17 cellular contexts compared by ENCODE assay signal in the genomic region with DNA sequence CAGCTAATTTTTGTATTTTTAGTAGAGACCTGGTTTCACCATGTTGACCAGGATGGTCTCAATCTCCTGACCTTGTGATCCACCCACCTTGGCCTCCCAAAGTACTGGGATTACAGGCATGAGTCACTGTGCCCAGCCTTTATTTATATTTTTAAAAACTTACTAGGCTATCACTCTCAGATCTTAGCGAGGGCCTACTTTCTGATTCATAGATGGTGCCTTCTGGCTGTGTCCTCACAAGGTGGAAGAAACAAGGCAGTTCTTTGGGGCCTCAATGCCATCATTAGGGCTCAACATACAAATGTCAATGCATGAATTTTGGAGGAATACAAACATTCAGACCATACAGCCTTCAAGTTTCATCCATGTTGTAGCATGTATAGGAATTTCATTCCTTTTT. TPM values are rescaled to one million over a fixed set of nuclear protein-coding genes. Genes with fewer than 3 reads are reported as not detected.
DNase-seq lines count a peak whose midpoint lies in the region; TF ChIP-seq lines count a peak whose summit lies in the region.
"Had no signal": no experiment of that assay in that cellular context is flagged by ENCODE, and none has a peak within 500 bp of the region (broad histone marks: within the 10 kb centered on the region; RNA-seq: fewer than 3 reads in every experiment).

No MANE protein-coding gene starts in this region.

- WGBS in thyroid gland, 2 donors = 92 to 100% methylated on average over 1 of the region's 1 CpG

- H3K4me3 Mint-ChIP-seq in activated CD4-positive, alpha-beta memory T cell treated with anti-CD3 and anti-CD28 coated beads, Interleukin-2, amount 10 ng/mL, durations not matched to agents 7 days and 5 days = no peak overlapping the region
- no peak overlapping the region for H3K4me3 Mint-ChIP-seq in activated CD4-positive, alpha-beta memory T cell treated with anti-CD3 and anti-CD28 coated beads for 36 hours
- H3K4me3 Mint-ChIP-seq in MCF 10A (ENCODE audit: unreplicated experiment) = no peak overlapping the region
- H3K4me3 Mint-ChIP-seq: B cell, HFFc6 had no signal

- H3K27me3 ChIP-seq in thyroid gland = no peaks in the 10 kb centered on the region

- H3K4me1 ChIP-seq in OCI-LY7 (ENCODE audit: insufficient read depth, low read length, poor library complexity, severe bottlenecking) (peaks cover 24% of the 10 kb centered on the region), thyroid gland (peaks cover 37 to 40% of the 10 kb centered on the region in 2 donors)

- peaks cover 17% of the 10 kb centered on the region for H3K79me2 ChIP-seq in OCI-LY7 (ENCODE audit: insufficient read depth, low read depth, low read length)

- BruUV-seq in MCF 10A (replicated peaks; lab: Mats Ljungman, UMichigan) (no TSS peak), OCI-LY7 (replicated peaks; lab: Mats Ljungman, UMichigan) (no TSS peak)

- POLR2A ChIA-PET in activated CD4-positive, alpha-beta memory T cell treated with anti-CD3 and anti-CD28 coated beads, Interleukin-2, amount 10 ng/mL, durations not matched to agents 7 days and 5 days (lab: Charles Lee) = interaction anchor here (8.6 kb wide), 1 partner anchor 49 kb away, joined by 488 read pairs; a partner anchor contains a TSS
- POLR2A ChIA-PET in activated CD4-positive, alpha-beta memory T cell treated with anti-CD3 and anti-CD28 coated beads for 36 hours (lab: Charles Lee) = no interaction called here
- POLR2A ChIA-PET in MCF 10A (lab: Yijun Ruan, JAX) (no interaction called here), OCI-LY7 (lab: Charles Lee) (interaction anchor here (0.6 kb wide), 1 partner anchor 311 kb away, joined by 4 read pairs; no protein-coding TSS in a partner anchor)

- CTCF ChIA-PET in activated CD4-positive, alpha-beta memory T cell treated with anti-CD3 and anti-CD28 coated beads, Interleukin-2, amount 10 ng/mL, durations not matched to agents 7 days and 5 days (lab: Charles Lee) = no interaction called here
- CTCF ChIA-PET in activated CD4-positive, alpha-beta memory T cell treated with anti-CD3 and anti-CD28 coated beads for 36 hours (lab: Charles Lee) = interaction anchor here (0.7 kb wide), 1 partner anchor 1401 kb away, joined by 4 read pairs; no protein-coding TSS in a partner anchor
- CTCF ChIA-PET in MCF 10A (lab: Yijun Ruan, JAX) (no interaction called here), OCI-LY7 (lab: Charles Lee; ENCODE audit: unreplicated experiment) (no interaction called here)

- H2AFZ ChIP-seq in OCI-LY7 (ENCODE audit: low read length) = no peak overlapping the region

- DNase-seq in activated CD4-positive, alpha-beta memory T cell treated with anti-CD3 and anti-CD28 coated beads, Interleukin-2, amount 10 ng/mL, durations not matched to agents 7 days and 5 days = no peak
- no peak for DNase-seq in activated CD4-positive, alpha-beta memory T cell treated with anti-CD3 and anti-CD28 coated beads for 36 hours
- peak; percentile 26 for DNase-seq in MCF 10A (ENCODE audit: unreplicated experiment)
- peak; percentile 22 for DNase-seq in iris pigment epithelial cell (ENCODE audit: low read depth)
- no peak for DNase-seq in GM10266 (ENCODE audit: extremely low spot score)
- DNase-seq in OCI-LY7 (ENCODE audit: low spot score) = no peak
- DNase-seq in thyroid gland = no peak
- no peak for DNase-seq in NCI-H1417 (lab: John Stamatoyannopoulos, UW)
- DNase-seq: 8988T, Caco-2, GDM1, H7, HFFc6, KG1, NCI-H1436, NCI-H1930 had no signal

- no peaks in the 10 kb centered on the region for H3K27me3 Mint-ChIP-seq in activated CD4-positive, alpha-beta memory T cell treated with anti-CD3 and anti-CD28 coated beads, Interleukin-2, amount 10 ng/mL, durations not matched to agents 7 days and 5 days
- no peaks in the 10 kb centered on the region for H3K27me3 Mint-ChIP-seq in activated CD4-positive, alpha-beta memory T cell treated with anti-CD3 and anti-CD28 coated beads for 36 hours
- no peaks in the 10 kb centered on the region for H3K27me3 Mint-ChIP-seq in MCF 10A (ENCODE audit: insufficient read depth, unreplicated experiment)
- H3K27me3 Mint-ChIP-seq: B cell had no signal

- H3K36me3 ChIP-seq in OCI-LY7 (ENCODE audit: insufficient read depth, low read length) = 0 out of 2 replicates have a peak, but pooled peaks cover 6% of the 10 kb centered on the region
- H3K36me3 ChIP-seq in thyroid gland = no peaks in the 10 kb centered on the region

- TF ChIP-seq POLR2A in thyroid gland (IDR thresholded peaks at IDR 0.05) = no peak

- H3K9me3 Mint-ChIP-seq in activated CD4-positive, alpha-beta memory T cell treated with anti-CD3 and anti-CD28 coated beads, Interleukin-2, amount 10 ng/mL, durations not matched to agents 7 days and 5 days = no peaks in the 10 kb centered on the region
- H3K9me3 Mint-ChIP-seq in activated CD4-positive, alpha-beta memory T cell treated with anti-CD3 and anti-CD28 coated beads for 36 hours = no peaks in the 10 kb centered on the region
- H3K9me3 Mint-ChIP-seq in MCF 10A (ENCODE audit: unreplicated experiment) = no peaks in the 10 kb centered on the region
- H3K9me3 Mint-ChIP-seq: HFFc6 had no signal

- intact Hi-C loops in activated CD4-positive, alpha-beta memory T cell treated with anti-CD3 and anti-CD28 coated beads for 36 hours (cut with micrococcal nuclease) = no loop called here
- intact Hi-C loops in MCF 10A (cut with micrococcal nuclease) = no loop called here
- intact Hi-C loops in OCI-LY7 (cut with micrococcal nuclease; ENCODE audit: unreplicated experiment) = no loop called here
- intact Hi-C loops in thyroid gland (cut with DNase I) = no loop called here

- no peaks in the 10 kb centered on the region for H3K9me2 ChIP-seq in OCI-LY7 (ENCODE audit: insufficient read depth, low read length)

- H3K4me2 ChIP-seq in OCI-LY7 (ENCODE audit: low read length) = no peak overlapping the region

- peaks cover 42% of the 10 kb centered on the region for H3K36me3 Mint-ChIP-seq in activated CD4-positive, alpha-beta memory T cell treated with anti-CD3 and anti-CD28 coated beads, Interleukin-2, amount 10 ng/mL, durations not matched to agents 7 days and 5 days (ENCODE audit: low read depth)
- H3K36me3 Mint-ChIP-seq in activated CD4-positive, alpha-beta memory T cell treated with anti-CD3 and anti-CD28 coated beads for 36 hours = peaks cover 7% of the 10 kb centered on the region
- H3K36me3 Mint-ChIP-seq in MCF 10A (ENCODE audit: insufficient read depth, unreplicated experiment) = no peaks in the 10 kb centered on the region

- H3K27ac Mint-ChIP-seq in activated CD4-positive, alpha-beta memory T cell treated with anti-CD3 and anti-CD28 coated beads, Interleukin-2, amount 10 ng/mL, durations not matched to agents 7 days and 5 days = peak overlapping the region; percentile 26
- no peak overlapping the region for H3K27ac Mint-ChIP-seq in activated CD4-positive, alpha-beta memory T cell treated with anti-CD3 and anti-CD28 coated beads for 36 hours
- H3K27ac Mint-ChIP-seq in MCF 10A (ENCODE audit: low read depth, unreplicated experiment) = no peak overlapping the region
- H3K27ac Mint-ChIP-seq: HFFc6 had no signal

- peaks cover 61% of the 10 kb centered on the region for H3K4me1 Mint-ChIP-seq in activated CD4-positive, alpha-beta memory T cell treated with anti-CD3 and anti-CD28 coated beads, Interleukin-2, amount 10 ng/mL, durations not matched to agents 7 days and 5 days
- peaks cover 62% of the 10 kb centered on the region for H3K4me1 Mint-ChIP-seq in activated CD4-positive, alpha-beta memory T cell treated with anti-CD3 and anti-CD28 coated beads for 36 hours (ENCODE audit: low read depth)
- peaks cover 26% of the 10 kb centered on the region for H3K4me1 Mint-ChIP-seq in MCF 10A (ENCODE audit: insufficient read depth, unreplicated experiment)

- H4K20me1 ChIP-seq in OCI-LY7 (ENCODE audit: insufficient read depth, low read length) = no peaks in the 10 kb centered on the region

- no peaks in the 10 kb centered on the region for H3K9me3 ChIP-seq in OCI-LY7 (ENCODE audit: low read length)
- no peaks in the 10 kb centered on the region for H3K9me3 ChIP-seq in thyroid gland
- H3K9me3 ChIP-seq: Caco-2 had no signal

- H3K4me3 ChIP-seq in OCI-LY7 (ENCODE audit: low read depth, low read length, poor library complexity, severe bottlenecking) (no peak overlapping the region), thyroid gland (replicated peaks in 1 of 3) (no peak overlapping the region)

- no peak for TF ChIP-seq CTCF in MCF 10A (IDR thresholded peaks at IDR 0.05; ENCODE audit: unreplicated experiment)
- no peak for TF ChIP-seq CTCF in GM10266 (IDR thresholded peaks at IDR 0.05; ENCODE audit: control insufficient read depth, insufficient read depth, low read depth, missing control alignments)
- no peak for TF ChIP-seq CTCF in OCI-LY7 (conservative IDR thresholded peaks at IDR 0.05; ENCODE audit: low read length)
- no peak for TF ChIP-seq CTCF in thyroid gland (IDR thresholded peaks at IDR 0.05)

- H3K27ac ChIP-seq in OCI-LY7 (ENCODE audit: low read depth, low read length, poor library complexity, severe bottlenecking) (no peak overlapping the region), thyroid gland (no peak overlapping the region)

RNA-seq across cellular contexts. Expression of a gene that starts 2.4 kb away (rescaled TPM):
- total RNA-seq in activated CD4-positive, alpha-beta memory T cell treated with anti-CD3 and anti-CD28 coated beads, Interleukin-2, amount 10 ng/mL, durations not matched to agents 7 days and 5 days = 100 to 1,000 TPM; 112 to 115 TPM
- 10 to 100 TPM; 54.3 to 58.1 TPM for total RNA-seq in activated CD4-positive, alpha-beta memory T cell treated with anti-CD3 and anti-CD28 coated beads for 36 hours
- total RNA-seq in MCF 10A (2022) (11.3 and 11.7 TPM in 2 replicates), OCI-LY7 (2022) (56.8 and 60.2 TPM in 2 replicates), thyroid gland (100 to 1,000 TPM in 3 of 4 donors, 10 to 100 TPM in 1; 58.0 to 125 (median 103) TPM)
- total RNA-seq in OCI-LY7 (2014; rRNA removed; shearing (Covaris generic)) = 30.2 and 37.6 TPM in 2 replicates

RNA-seq across cellular contexts. Expression of a gene that starts 51.0 kb away (rescaled TPM):
- total RNA-seq in activated CD4-positive, alpha-beta memory T cell treated with anti-CD3 and anti-CD28 coated beads, Interleukin-2, amount 10 ng/mL, durations not matched to agents 7 days and 5 days = 10 to 100 TPM; 44.5 to 49.9 TPM
- total RNA-seq in activated CD4-positive, alpha-beta memory T cell treated with anti-CD3 and anti-CD28 coated beads for 36 hours = 10 to 100 TPM; 18.8 to 19.3 TPM
- total RNA-seq in MCF 10A (2022) = 1.3 and 2.2 TPM in 2 replicates
- 9.0 and 9.6 TPM in 2 replicates for total RNA-seq in OCI-LY7 (2014; rRNA removed; shearing (Covaris generic))
- total RNA-seq in OCI-LY7 (2022) = 12.7 and 14.3 TPM in 2 replicates
- total RNA-seq in thyroid gland = 10 to 100 TPM in 1 of 4 donors, 1 to 10 TPM in 3; 6.4 to 17.4 (median 8.9) TPM

Comparison
In these comparisons a context has a peak if more than half of its experiments do, and no peak if none do; other contexts are left out.
1. POLR2A ChIA-PET loops: an anchor here in activated CD4-positive, alpha-beta memory T cell treated with anti-CD3 and anti-CD28 coated beads, Interleukin-2, amount 10 ng/mL, durations not matched to agents 7 days and 5 days (8.6 kb wide) and OCI-LY7 (0.6 kb wide); none called in activated CD4-positive, alpha-beta memory T cell treated with anti-CD3 and anti-CD28 coated beads for 36 hours and MCF 10A.
2. DNase-seq: peak in MCF 10A (single experiment) and iris pigment epithelial cell (single experiment); none in activated CD4-positive, alpha-beta memory T cell treated with anti-CD3 and anti-CD28 coated beads, Interleukin-2, amount 10 ng/mL, durations not matched to agents 7 days and 5 days (single experiment), activated CD4-positive, alpha-beta memory T cell treated with anti-CD3 and anti-CD28 coated beads for 36 hours (single experiment), GM10266 (single experiment), OCI-LY7 (single experiment), thyroid gland (0 of 2) and NCI-H1417 (0 of 3).